Comparison of ENCODE assay signal across 21 cellular contexts in genomic region chr9:128108784-128109709, GRCh38. TPM values are rescaled to one million over a fixed set of nuclear protein-coding genes. Genes with fewer than 3 reads are reported as not detected.
DNase-seq lines count a peak whose midpoint lies in the region; ATAC-seq, FAIRE-seq and TF ChIP-seq lines count a peak whose summit lies in the region.
"Had no signal": no experiment of that assay in that cellular context is flagged by ENCODE, and none has a peak within 500 bp of the region (broad histone marks: within the 10 kb centered on the region; RNA-seq: fewer than 3 reads in every experiment).

No MANE protein-coding gene starts in this region.

- CTCF ChIA-PET in SK-N-SH (lab: Yijun Ruan, JAX) = interaction anchor here (1.0 to 18.8 kb wide), 5 partner anchors 6 to 165 kb away, joined by 3 to 246 read pairs (median 5); no protein-coding TSS in a partner anchor

- H3K27me3 Mint-ChIP-seq in central memory CD8-positive, alpha-beta T cell = no peaks in the 10 kb centered on the region
- H3K27me3 Mint-ChIP-seq: activated CD4-positive, alpha-beta T cell treated with anti-CD3 and anti-CD28 coated beads for 36 hours; CD4-positive, alpha-beta memory T cell had no signal

- H4K20me1 ChIP-seq in SK-N-SH (ENCODE audit: insufficient read depth) = no peaks in the 10 kb centered on the region

- H3K27me3 ChIP-seq in SK-N-SH (ENCODE audit: insufficient read depth) (no peaks in the 10 kb centered on the region), liver (ENCODE audit: control insufficient read depth in 4 of 4, insufficient read depth in 4 of 4, low read length in 3 of 4) (no peaks in the 10 kb centered on the region), small intestine (ENCODE audit: control insufficient read depth in 2 of 2, insufficient read depth in 2 of 2, low read length in 2 of 2) (no peaks in the 10 kb centered on the region)

- H3K9me3 ChIP-seq in SK-N-SH = no peaks in the 10 kb centered on the region
- H3K9me3 ChIP-seq in liver (ENCODE audit: control insufficient read depth in 4 of 4, low read length in 3 of 4) = no peaks in the 10 kb centered on the region
- no peaks in the 10 kb centered on the region for H3K9me3 ChIP-seq in small intestine (ENCODE audit: control insufficient read depth, low read depth)
- H3K9me3 ChIP-seq: A549 had no signal

- peak; percentile 24 for DNase-seq in SK-N-SH
- DNase-seq in central memory CD8-positive, alpha-beta T cell (ENCODE audit: low spot score in 2 of 2) = no peak
- DNase-seq in small intestine = peak; percentile 42
- DNase-seq in NCI-H1092 treated with DMSO at 0.1 percent for 48 hours (lab: John Stamatoyannopoulos, UW) = no peak
- no peak for DNase-seq in ureter (ENCODE audit: low spot score)
- no peak for DNase-seq in activated CD8-positive, alpha-beta memory T cell treated with anti-CD3 and anti-CD28 coated beads for 24 hours
- DNase-seq: activated CD4-positive, alpha-beta T cell treated with anti-CD3 and anti-CD28 coated beads for 36 hours; activated T-cell treated with anti-CD3 and anti-CD28 coated beads, Interleukin-2, amount 50 U/mL, for 48 hours; CD4-positive, alpha-beta memory T cell; NCI-H187 treated with DMSO at 0.1 percent for 48 hours; NCI-H526 treated with DMSO at 0.1 percent for 48 hours; stimulated activated CD8-positive, alpha-beta memory T cell treated with anti-CD3 and anti-CD28 coated beads, Interleukin-4, amount 100 ng/mL, for 48 hours had no signal

- TF ChIP-seq CTCF in SK-N-SH (IDR thresholded peaks at IDR 0.05) (no peak), liver (IDR thresholded peaks at IDR 0.05; ENCODE audit: low read depth, low read length, missing input control) (no peak)

- no peak for FAIRE-seq in small intestine (lab: Jason Lieb, UNC)
- FAIRE-seq: A549, endometrium, frontal cortex, GM12878, RCC 7860 had no signal

- H3K36me3 ChIP-seq in SK-N-SH (replicated peaks in 1 of 2; ENCODE audit: control insufficient read depth in 1 of 2, insufficient read depth in 2 of 2, low read length in 1 of 2) (peaks cover 21 to 36% of the 10 kb centered on the region in 2 experiments), liver (ENCODE audit: control insufficient read depth in 4 of 4, insufficient read depth in 3 of 4, low read depth in 1 of 4, low read length in 3 of 4) (peaks cover 17 to 33% (median 30%) of the 10 kb centered on the region in 4 donors), small intestine (ENCODE audit: control insufficient read depth in 2 of 2, insufficient read depth in 2 of 2, low read length in 2 of 2) (peaks cover 10 to 26% of the 10 kb centered on the region in 2 donors)

- TF ChIP-seq RAD21 in SK-N-SH (IDR thresholded peaks at IDR 0.05; ENCODE audit: low read length) (no peak), liver (IDR thresholded peaks at IDR 0.05) (no peak)

- H3K4me3 Mint-ChIP-seq in central memory CD8-positive, alpha-beta T cell = no peak overlapping the region
- H3K4me3 Mint-ChIP-seq: activated CD4-positive, alpha-beta T cell treated with anti-CD3 and anti-CD28 coated beads for 36 hours; CD4-positive, alpha-beta memory T cell; T-helper 1 cell treated with Interleukin-12 subunit alpha and Interleukin-12 subunit beta and Interleukin-4 antibody, amounts not matched to agents 30 μg/mL and 1 μg/mL, for 36 hours had no signal

- H3K27ac ChIP-seq in SK-N-SH (ENCODE audit: low read depth in 2 of 2, low read length in 1 of 2) = no peak overlapping the region
- peak overlapping the region; percentile 14 to 59 for H3K27ac ChIP-seq in liver (ENCODE audit: low read depth in 1 of 2, low read length in 2 of 2)
- peak overlapping the region; percentile 60 to 66 for H3K27ac ChIP-seq in small intestine (ENCODE audit: low read depth in 1 of 2, low read length in 1 of 2)
- H3K27ac ChIP-seq: A549, HL-60 had no signal

- POLR2A ChIA-PET in SK-N-SH (lab: Yijun Ruan, JAX) = interaction anchor here (0.6 kb wide), 1 partner anchor 49 kb away, joined by 3 read pairs; no protein-coding TSS in a partner anchor

- 88% methylated on average over 24 of the region's 26 CpGs for WGBS in SK-N-SH (ENCODE audit: low lambda C conversion rate)
- 64% methylated on average over 26 of the region's 26 CpGs for WGBS in liver
- 42 to 66% (median 60%) methylated on average over 26 of the region's 26 CpGs for WGBS in small intestine, 3 donors

- H3K4me3 ChIP-seq in SK-N-SH (ENCODE audit: low read depth in 2 of 2, low read length in 1 of 2) (no peak overlapping the region), liver (ENCODE audit: low read depth in 1 of 3, low read length in 3 of 3) (no peak overlapping the region), small intestine (ENCODE audit: low read depth in 1 of 2, low read length in 2 of 2) (peak overlapping the region in 1 of 2 donors; percentile 12)
- H3K4me3 ChIP-seq: A549, GM12878 had no signal

- peaks cover 8% of the 10 kb centered on the region for H3F3A ChIP-seq in SK-N-SH (replicated peaks; ENCODE audit: insufficient read depth)

- H3K9me2 ChIP-seq in SK-N-SH = no peaks in the 10 kb centered on the region

- H3K4me1 ChIP-seq in SK-N-SH (ENCODE audit: control insufficient read depth in 1 of 2, insufficient read depth in 2 of 2, low read depth in 1 of 2, low read length in 1 of 2) (peaks cover 0 to 4% of the 10 kb centered on the region in 2 experiments; a peak in 1 of 4 replicates), liver (ENCODE audit: control insufficient read depth in 4 of 4, insufficient read depth in 4 of 4, low read length in 3 of 4) (peaks cover 3 to 41% (median 22%) of the 10 kb centered on the region in 4 donors), small intestine (ENCODE audit: control insufficient read depth in 2 of 2, insufficient read depth in 1 of 2, low read depth in 1 of 2, low read length in 1 of 2) (no peaks in the 10 kb centered on the region)
- H3K4me1 ChIP-seq: A549 had no signal

- peak overlapping the region; percentile 10 for H3K27ac Mint-ChIP-seq in central memory CD8-positive, alpha-beta T cell (ENCODE audit: low read depth)
- H3K27ac Mint-ChIP-seq: activated CD4-positive, alpha-beta T cell treated with anti-CD3 and anti-CD28 coated beads for 36 hours; T-helper 1 cell treated with Interleukin-12 subunit alpha and Interleukin-12 subunit beta and Interleukin-4 antibody, amounts not matched to agents 30 μg/mL and 1 μg/mL, for 36 hours had no signal

- no peak for TF ChIP-seq EP300 in SK-N-SH (IDR thresholded peaks at IDR 0.05; ENCODE audit: borderline replicate concordance in 1 of 2, low read depth in 1 of 2, low read length in 1 of 2)

- H3K79me2 ChIP-seq in SK-N-SH (ENCODE audit: insufficient read depth) = peaks cover 4% of the 10 kb centered on the region; the same call in 1 of the 2 replicates

- H3K9ac ChIP-seq in SK-N-SH = no peak overlapping the region
- H3K9ac ChIP-seq in liver (ENCODE audit: low read depth in 1 of 2, low read length in 2 of 2) = no peak overlapping the region

- no peaks in the 10 kb centered on the region for H3K9me3 Mint-ChIP-seq in central memory CD8-positive, alpha-beta T cell
- H3K9me3 Mint-ChIP-seq: CD4-positive, alpha-beta memory T cell; T-helper 1 cell treated with Interleukin-12 subunit alpha and Interleukin-12 subunit beta and Interleukin-4 antibody, amounts not matched to agents 30 μg/mL and 1 μg/mL, for 36 hours had no signal

- no peak overlapping the region for H3K4me2 ChIP-seq in SK-N-SH
- H3K4me2 ChIP-seq: A549 had no signal

- no peaks in the 10 kb centered on the region for H3K4me1 Mint-ChIP-seq in central memory CD8-positive, alpha-beta T cell

- ATAC-seq in SK-N-SH treated with all-trans-retinoic acid at 6 μM for 48 hours = no peak
- ATAC-seq in central memory CD8-positive, alpha-beta T cell (replicated peaks; ENCODE audit: extremely low read depth, poor library complexity, severe bottlenecking) = no peak
- ATAC-seq: A549; activated CD4-positive, alpha-beta T cell treated with anti-CD3 and anti-CD28 coated beads for 36 hours; GM12878 had no signal

- no peak overlapping the region for H2AFZ ChIP-seq in SK-N-SH (ENCODE audit: low read depth)

- H3K36me3 Mint-ChIP-seq in central memory CD8-positive, alpha-beta T cell (ENCODE audit: insufficient read depth) = peaks cover 20% of the 10 kb centered on the region

TF ChIP-seq in SK-N-SH, 30 proteins besides CTCF, POLR2A, EP300 and RAD21 (continues in another document):
- no peak for TF ChIP-seq TAF1 (IDR thresholded peaks at IDR 0.05; ENCODE audit: borderline replicate concordance, low read depth, low read length)

TF ChIP-seq in SK-N-SH treated with all-trans-retinoic acid at 6 μM for 48 hours, 23 proteins besides CTCF, POLR2A, EP300 and RAD21 (continues in another document):
- no peak for TF ChIP-seq BACH2 (CRISPR knock-in tag; IDR thresholded peaks at IDR 0.05; ENCODE audit: borderline replicate concordance)

RNA-seq across cellular contexts. Expression of gene PTGES2, which starts 18.5 kb away (rescaled TPM):
- 130 and 141 TPM in 2 replicates for polyA plus RNA-seq in SK-N-SH (2012; rRNA removed)
- polyA plus RNA-seq in SK-N-SH (2012; cell fraction: cytosol; rRNA removed) = 56.6 and 84.9 TPM in 2 replicates
- polyA plus RNA-seq in SK-N-SH (2012; cell fraction: nucleus; rRNA removed) = 165 and 193 TPM in 2 replicates
- 10 to 100 TPM; 22.8 to 34.7 TPM for total RNA-seq in liver
- polyA plus RNA-seq in liver = 10 to 100 TPM; 28.2 to 41.1 TPM
- polyA plus RNA-seq in small intestine = 10 to 100 TPM; 68.2 to 99.7 (median 83.8) TPM
- 87.8 TPM for total RNA-seq in ureter

RNA-seq across cellular contexts. Expression of gene LCN2, which starts 40.2 kb away (rescaled TPM):
- not detected in 2 replicates for polyA plus RNA-seq in SK-N-SH (2012; rRNA removed)
- not detected in 2 replicates for polyA plus RNA-seq in SK-N-SH (2012; cell fraction: cytosol; rRNA removed)
- polyA plus RNA-seq in SK-N-SH (2012; cell fraction: nucleus; rRNA removed) = not detected in 2 replicates
- total RNA-seq in liver = 1 to 10 TPM; 7.0 to 10.0 TPM
- polyA plus RNA-seq in liver = 10 to 100 TPM; 10.8 to 64.5 TPM
- polyA plus RNA-seq in small intestine = 100 to 1,000 TPM in 1 of 3 donors, 1 to 10 TPM in 2; 1.6 to 582 (median 5.4) TPM
- 143 TPM for total RNA-seq in ureter
- total RNA-seq: activated CD4-positive, alpha-beta T cell treated with anti-CD3 and anti-CD28 coated beads for 36 hours; CD4-positive, alpha-beta memory T cell; frontal cortex; GM12878 had no signal
- polyA plus RNA-seq: CD4-positive, alpha-beta memory T cell; GM12878 had no signal

RNA-seq across cellular contexts. Expression of gene SLC25A25, which starts 41.0 kb away (rescaled TPM):
- polyA plus RNA-seq in SK-N-SH (2012; rRNA removed) = 12.1 and 12.3 TPM in 2 replicates
- 7.5 and 10.3 TPM in 2 replicates for polyA plus RNA-seq in SK-N-SH (2012; cell fraction: cytosol; rRNA removed)
- 19.6 and 24.1 TPM in 2 replicates for polyA plus RNA-seq in SK-N-SH (2012; cell fraction: nucleus; rRNA removed)
- total RNA-seq in liver = 10 to 100 TPM; 21.7 to 74.6 TPM
- polyA plus RNA-seq in liver = 10 to 100 TPM; 35.4 to 43.2 TPM
- 10 to 100 TPM; 15.5 to 26.2 (median 23.5) TPM for polyA plus RNA-seq in small intestine
- total RNA-seq in ureter = 21.7 TPM

RNA-seq across cellular contexts. Expression of gene NAIF1, which starts 41.9 kb away (rescaled TPM):
- polyA plus RNA-seq in SK-N-SH (2012; rRNA removed) = 14.6 and 14.8 TPM in 2 replicates
- polyA plus RNA-seq in SK-N-SH (2012; cell fraction: cytosol; rRNA removed) = 10.0 and 12.9 TPM in 2 replicates
- 7.9 and 8.3 TPM in 2 replicates for polyA plus RNA-seq in SK-N-SH (2012; cell fraction: nucleus; rRNA removed)
- total RNA-seq in liver = 1 to 10 TPM; 4.6 to 6.5 TPM
- polyA plus RNA-seq in liver = 1 to 10 TPM; 2.5 to 4.8 TPM
- polyA plus RNA-seq in small intestine = 1 to 10 TPM; 8.1 to 10.0 (median 9.2) TPM
- 6.9 TPM for total RNA-seq in ureter

RNA-seq across cellular contexts. Expression of gene BBLN, which starts 51.0 kb away (rescaled TPM):
- polyA plus RNA-seq in SK-N-SH (2012; rRNA removed) (79.4 and 109 TPM in 2 replicates), liver (10 to 100 TPM; 41.1 to 42.1 TPM), small intestine (100 to 1,000 TPM in 1 of 3 donors, 10 to 100 TPM in 2; 45.4 to 111 (median 83.8) TPM)
- polyA plus RNA-seq in SK-N-SH (2012; cell fraction: cytosol; rRNA removed) = 53.9 and 87.3 TPM in 2 replicates
- 44.6 and 72.8 TPM in 2 replicates for polyA plus RNA-seq in SK-N-SH (2012; cell fraction: nucleus; rRNA removed)
- total RNA-seq in liver (10 to 100 TPM; 13.4 to 23.6 TPM), ureter (179 TPM)

Comparison
In these comparisons a context has a peak if more than half of its experiments do, and no peak if none do; other contexts are left out.
1. DNase-seq: peak in SK-N-SH (single experiment) and small intestine (single experiment); none in central memory CD8-positive, alpha-beta T cell (0 of 2), NCI-H1092 treated with DMSO at 0.1 percent for 48 hours (single experiment), ureter (single experiment) and activated CD8-positive, alpha-beta memory T cell treated with anti-CD3 and anti-CD28 coated beads for 24 hours (single experiment).
2. H3K27ac ChIP-seq: peak in liver (2 of 2) and small intestine (2 of 2); none in SK-N-SH (0 of 2).